ENCODE assay signal across 9 cellular contexts in genomic region chr3:183100376-183100775, GRCh38. TPM values are rescaled to one million over a fixed set of nuclear protein-coding genes. Genes with fewer than 3 reads are reported as not detected.
DNase-seq lines count a peak whose midpoint lies in the region; ATAC-seq and TF ChIP-seq lines count a peak whose summit lies in the region.
"Had no signal": no experiment of that assay in that cellular context is flagged by ENCODE, and none has a peak within 500 bp of the region (broad histone marks: within the 10 kb centered on the region; RNA-seq: fewer than 3 reads in every experiment).

No MANE protein-coding gene starts in this region.

- intact Hi-C loops in activated T-helper 1 cell treated with anti-CD3 and anti-CD28 coated beads, Interleukin-12 subunit alpha, Interleukin-12 subunit beta, Interleukin-2, Interleukin-4 antibody, amounts not matched to agents 30 ng/mL and 10 ng/mL and 1 ng/mL, durations not matched to agents 14 hours and 24 hours and 36 hours (cut with micrococcal nuclease), result no loop called here
- intact Hi-C loops in left lung (cut with DNase I) (no loop called here), tibial artery (cut with DNase I; ENCODE audit: low total_unique reads) (no loop called here)

- no peaks in the 10 kb centered on the region for H3K27me3 ChIP-seq in left lung
- no peaks in the 10 kb centered on the region for H3K27me3 ChIP-seq in tibial artery
- no peaks in the 10 kb centered on the region for H3K27me3 ChIP-seq in Peyer's patch

- TF ChIP-seq CTCF in left lung (IDR thresholded peaks at IDR 0.05) (no peak), tibial artery (IDR thresholded peaks at IDR 0.05) (no peak), Peyer's patch (IDR thresholded peaks at IDR 0.05) (no peak)

- no peaks in the 10 kb centered on the region for H3K27me3 Mint-ChIP-seq in activated T-cell treated with anti-CD3 and anti-CD28 coated beads, Interleukin-2, amount 50 U/mL, for 72 hours (ENCODE audit: low read depth)
- H3K27me3 Mint-ChIP-seq in activated T-cell treated with anti-CD3 and anti-CD28 coated beads, Interleukin-2, amount 50 U/mL, for 4 hours (ENCODE audit: low read depth), result no peaks in the 10 kb centered on the region
- H3K27me3 Mint-ChIP-seq in activated T-helper 1 cell treated with anti-CD3 and anti-CD28 coated beads, Interleukin-12 subunit alpha, Interleukin-12 subunit beta, Interleukin-2, Interleukin-4 antibody, amounts not matched to agents 30 ng/mL and 10 ng/mL and 1 ng/mL, durations not matched to agents 14 hours and 24 hours and 36 hours (ENCODE audit: insufficient read depth), result no peaks in the 10 kb centered on the region

- no peak overlapping the region for H3K4me3 ChIP-seq in left lung
- H3K4me3 ChIP-seq in tibial artery, result no peak overlapping the region
- no peak overlapping the region for H3K4me3 ChIP-seq in Peyer's patch

- no peak for ATAC-seq in activated T-cell treated with anti-CD3 and anti-CD28 coated beads, Interleukin-2, amount 50 U/mL, for 72 hours (replicated peaks in 1 of 2)
- no peak for ATAC-seq in activated T-cell treated with anti-CD3 and anti-CD28 coated beads, Interleukin-2, amount 50 U/mL, for 4 hours
- peak; percentile 9 for ATAC-seq in left lung
- ATAC-seq in HG03457 (IDR thresholded peaks at IDR 0.05; ENCODE audit: unreplicated experiment), result no peak

- H3K4me1 Mint-ChIP-seq in activated T-cell treated with anti-CD3 and anti-CD28 coated beads, Interleukin-2, amount 50 U/mL, for 72 hours (ENCODE audit: low read depth), result peaks cover 42% of the 10 kb centered on the region
- peaks cover 29% of the 10 kb centered on the region for H3K4me1 Mint-ChIP-seq in activated T-cell treated with anti-CD3 and anti-CD28 coated beads, Interleukin-2, amount 50 U/mL, for 4 hours (ENCODE audit: low read depth)
- H3K4me1 Mint-ChIP-seq in activated T-helper 1 cell treated with anti-CD3 and anti-CD28 coated beads, Interleukin-12 subunit alpha, Interleukin-12 subunit beta, Interleukin-2, Interleukin-4 antibody, amounts not matched to agents 30 ng/mL and 10 ng/mL and 1 ng/mL, durations not matched to agents 14 hours and 24 hours and 36 hours (ENCODE audit: low read depth), result peaks cover 36% of the 10 kb centered on the region

- H3K36me3 ChIP-seq in left lung (no peaks in the 10 kb centered on the region), tibial artery (peaks cover 0 to 5% (median 0%) of the 10 kb centered on the region in 3 donors), Peyer's patch (no peaks in the 10 kb centered on the region)

- H3K27ac Mint-ChIP-seq in activated T-cell treated with anti-CD3 and anti-CD28 coated beads, Interleukin-2, amount 50 U/mL, for 72 hours, result peak overlapping the region; percentile 99
- H3K27ac Mint-ChIP-seq in activated T-helper 1 cell treated with anti-CD3 and anti-CD28 coated beads, Interleukin-12 subunit alpha, Interleukin-12 subunit beta, Interleukin-2, Interleukin-4 antibody, amounts not matched to agents 30 ng/mL and 10 ng/mL and 1 ng/mL, durations not matched to agents 14 hours and 24 hours and 36 hours, result peak overlapping the region; percentile 12

- H3K4me3 Mint-ChIP-seq in activated T-cell treated with anti-CD3 and anti-CD28 coated beads, Interleukin-2, amount 50 U/mL, for 72 hours, result peak overlapping the region; percentile 33 to 94
- H3K4me3 Mint-ChIP-seq in activated T-cell treated with anti-CD3 and anti-CD28 coated beads, Interleukin-2, amount 50 U/mL, for 4 hours, result no peak overlapping the region
- H3K4me3 Mint-ChIP-seq in activated T-helper 1 cell treated with anti-CD3 and anti-CD28 coated beads, Interleukin-12 subunit alpha, Interleukin-12 subunit beta, Interleukin-2, Interleukin-4 antibody, amounts not matched to agents 30 ng/mL and 10 ng/mL and 1 ng/mL, durations not matched to agents 14 hours and 24 hours and 36 hours, result no peak overlapping the region

- no peak for DNase-seq in activated T-cell treated with anti-CD3 and anti-CD28 coated beads, Interleukin-2, amount 50 U/mL, for 72 hours
- no peak for DNase-seq in activated T-cell treated with anti-CD3 and anti-CD28 coated beads, Interleukin-2, amount 50 U/mL, for 4 hours
- DNase-seq in activated T-helper 1 cell treated with anti-CD3 and anti-CD28 coated beads, Interleukin-12 subunit alpha, Interleukin-12 subunit beta, Interleukin-2, Interleukin-4 antibody, amounts not matched to agents 30 ng/mL and 10 ng/mL and 1 ng/mL, durations not matched to agents 14 hours and 24 hours and 36 hours (ENCODE audit: low spot score), result no peak
- no peak for DNase-seq in left lung
- DNase-seq in tibial artery, result no peak
- DNase-seq in Peyer's patch, result no peak
- no peak for DNase-seq in NCI-H1048 (lab: John Stamatoyannopoulos, UW)
- DNase-seq: erythroblast had no signal

- H3K36me3 Mint-ChIP-seq in activated T-cell treated with anti-CD3 and anti-CD28 coated beads, Interleukin-2, amount 50 U/mL, for 72 hours (ENCODE audit: insufficient read depth in 2 of 2), result peaks cover 1 to 5% of the 10 kb centered on the region in 2 donors
- peaks cover 5% of the 10 kb centered on the region for H3K36me3 Mint-ChIP-seq in activated T-cell treated with anti-CD3 and anti-CD28 coated beads, Interleukin-2, amount 50 U/mL, for 4 hours (ENCODE audit: insufficient read depth)
- H3K36me3 Mint-ChIP-seq in activated T-helper 1 cell treated with anti-CD3 and anti-CD28 coated beads, Interleukin-12 subunit alpha, Interleukin-12 subunit beta, Interleukin-2, Interleukin-4 antibody, amounts not matched to agents 30 ng/mL and 10 ng/mL and 1 ng/mL, durations not matched to agents 14 hours and 24 hours and 36 hours (ENCODE audit: low read depth), result peaks cover 10% of the 10 kb centered on the region

- H3K4me1 ChIP-seq in left lung, result peaks cover 0 to 22% of the 10 kb centered on the region in 2 donors
- peaks cover 0 to 31% (median 19%) of the 10 kb centered on the region in 4 donors for H3K4me1 ChIP-seq in tibial artery
- peaks cover 0 to 18% (median 2%) of the 10 kb centered on the region in 4 donors for H3K4me1 ChIP-seq in Peyer's patch

- peak overlapping the region; percentile 87 to 91 for H3K27ac ChIP-seq in left lung
- peak overlapping the region; percentile 91 to 92 for H3K27ac ChIP-seq in tibial artery
- peak overlapping the region in 2 of 4 donors; percentile 82 to 88 for H3K27ac ChIP-seq in Peyer's patch

- no peaks in the 10 kb centered on the region for H3K9me3 ChIP-seq in left lung
- H3K9me3 ChIP-seq in tibial artery, result no peaks in the 10 kb centered on the region
- no peaks in the 10 kb centered on the region for H3K9me3 ChIP-seq in Peyer's patch

- no peak for TF ChIP-seq POLR2A in Peyer's patch (IDR thresholded peaks at IDR 0.05)

- no peaks in the 10 kb centered on the region for H3K9me3 Mint-ChIP-seq in activated T-cell treated with anti-CD3 and anti-CD28 coated beads, Interleukin-2, amount 50 U/mL, for 72 hours
- H3K9me3 Mint-ChIP-seq in activated T-cell treated with anti-CD3 and anti-CD28 coated beads, Interleukin-2, amount 50 U/mL, for 4 hours, result no peaks in the 10 kb centered on the region
- no peaks in the 10 kb centered on the region for H3K9me3 Mint-ChIP-seq in activated T-helper 1 cell treated with anti-CD3 and anti-CD28 coated beads, Interleukin-12 subunit alpha, Interleukin-12 subunit beta, Interleukin-2, Interleukin-4 antibody, amounts not matched to agents 30 ng/mL and 10 ng/mL and 1 ng/mL, durations not matched to agents 14 hours and 24 hours and 36 hours

RNA-seq across cellular contexts. Expression of gene MCCC1, which starts 1.1 kb away (rescaled TPM):
- total RNA-seq in activated T-cell treated with anti-CD3 and anti-CD28 coated beads, Interleukin-2, amount 50 U/mL, for 72 hours, result 10 to 100 TPM; 35.5 to 40.8 TPM
- total RNA-seq in activated T-cell treated with anti-CD3 and anti-CD28 coated beads, Interleukin-2, amount 50 U/mL, for 4 hours, result 10 to 100 TPM; 14.0 to 18.0 (median 16.9) TPM
- 27.3 and 30.0 TPM in 2 replicates for total RNA-seq in activated T-helper 1 cell treated with anti-CD3 and anti-CD28 coated beads, Interleukin-12 subunit alpha, Interleukin-12 subunit beta, Interleukin-2, Interleukin-4 antibody, amounts not matched to agents 30 ng/mL and 10 ng/mL and 1 ng/mL, durations not matched to agents 14 hours and 24 hours and 36 hours
- 10 to 100 TPM; 45.4 to 61.8 TPM for total RNA-seq in left lung
- 10 to 100 TPM; 20.3 to 57.8 (median 21.9) TPM for total RNA-seq in Peyer's patch

Comparison
In these comparisons a context has a peak if more than half of its experiments do, and no peak if none do; other contexts are left out.
1. H3K4me3 Mint-ChIP-seq: peak in activated T-cell treated with anti-CD3 and anti-CD28 coated beads, Interleukin-2, amount 50 U/mL, for 72 hours (2 of 2); none in activated T-cell treated with anti-CD3 and anti-CD28 coated beads, Interleukin-2, amount 50 U/mL, for 4 hours (single experiment) and activated T-helper 1 cell treated with anti-CD3 and anti-CD28 coated beads, Interleukin-12 subunit alpha, Interleukin-12 subunit beta, Interleukin-2, Interleukin-4 antibody, amounts not matched to agents 30 ng/mL and 10 ng/mL and 1 ng/mL, durations not matched to agents 14 hours and 24 hours and 36 hours (single experiment).